1 cellular context compared by ENCODE assay signal in genomic region chr9:26755476-26755875, GRCh38.
TF ChIP-seq lines count a peak whose summit lies in the region.

No MANE protein-coding gene starts in this region.

TF ChIP-seq in WTC11, 78 proteins besides CTCF, POLR2A, EP300 and RAD21 (continued from another document):
- TF ChIP-seq USF1 (CRISPR knock-in tag; IDR thresholded peaks at IDR 0.05) (no peak), MAX (CRISPR knock-in tag; IDR thresholded peaks at IDR 0.05) (no peak), CBFB (CRISPR knock-in tag; IDR thresholded peaks at IDR 0.05; ENCODE audit: low read depth) (no peak), FOXP1 (CRISPR knock-in tag; IDR thresholded peaks at IDR 0.05; ENCODE audit: borderline replicate concordance) (no peak), ESRRA (CRISPR knock-in tag; IDR thresholded peaks at IDR 0.05; ENCODE audit: borderline replicate concordance) (no peak), E2F4 (CRISPR knock-in tag; IDR thresholded peaks at IDR 0.05; ENCODE audit: borderline replicate concordance, low read depth) (no peak), ATF3 (CRISPR knock-in tag; conservative IDR thresholded peaks at IDR 0.05) (no peak), TCF7 (CRISPR knock-in tag; IDR thresholded peaks at IDR 0.05; ENCODE audit: low read depth) (no peak), KAT7 (CRISPR knock-in tag; IDR thresholded peaks at IDR 0.05; ENCODE audit: borderline replicate concordance) (no peak)
